ENCODE assay signal across 19 cellular contexts in the genomic region with DNA sequence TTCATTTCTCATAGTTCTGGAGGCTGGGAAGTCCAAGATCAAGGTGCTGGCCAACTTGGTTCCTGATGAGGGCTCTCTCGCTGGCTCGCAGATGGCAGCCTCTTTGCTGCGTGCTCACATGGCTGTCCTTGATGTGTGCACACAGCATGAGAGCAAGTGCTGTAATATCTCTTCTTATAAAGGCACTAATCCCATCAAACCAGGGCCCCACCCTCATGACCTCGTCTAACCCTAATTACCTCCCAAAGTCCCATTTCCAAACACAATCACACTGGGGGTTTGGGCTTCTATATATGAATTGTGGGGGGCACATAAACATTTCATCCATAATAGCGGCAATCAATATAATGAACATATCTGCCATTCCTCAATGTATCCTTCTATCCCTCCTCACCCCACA.
"Had no signal": no experiment of that assay in that cellular context is flagged by ENCODE, and none has a peak within 500 bp of the region (broad histone marks: within the 10 kb centered on the region; RNA-seq: fewer than 3 reads in every experiment).

No MANE protein-coding gene starts in this region.

- H3K4me1 Mint-ChIP-seq: natural killer cell, neural progenitor cell had no signal

- H3K9me3 ChIP-seq: colonic mucosa, pancreas, prostate gland had no signal

- H3K4me1 ChIP-seq: colonic mucosa, heart left ventricle, neural progenitor cell, pancreas, prostate gland, sigmoid colon, tibial artery, upper lobe of left lung, uterus had no signal

- H3K4me3 ChIP-seq: colonic mucosa, heart left ventricle, neural progenitor cell, pancreas, prostate gland, sigmoid colon, skin epidermis, tibial artery, upper lobe of left lung, uterus had no signal

- H3K36me3 Mint-ChIP-seq: natural killer cell, neural progenitor cell had no signal

- H3K4me3 Mint-ChIP-seq: natural killer cell, neural progenitor cell had no signal

- H3K36me3 ChIP-seq: colonic mucosa, heart left ventricle, neural progenitor cell, pancreas, prostate gland, sigmoid colon, tibial artery, upper lobe of left lung, uterus had no signal

- H3K27ac Mint-ChIP-seq: natural killer cell, neural progenitor cell had no signal

- ATAC-seq: esophagus mucosa; heart left ventricle; natural killer cell; pancreas; stimulated activated naive CD8-positive, alpha-beta T cell treated with anti-CD3 and anti-CD28 coated beads, Interleukin-15, Interleukin-2, amounts not matched to agents 100 U/mL and 50 U/mL, for 24 hours had no signal

- DNase-seq: colonic mucosa; effector CD4-positive, alpha-beta T cell; hippocampal formation; kidney glomerular epithelial cell; mammary epithelial cell; natural killer cell; nucleus accumbens; pancreas; sigmoid colon; stimulated activated CD4-positive, alpha-beta T cell treated with anti-CD3 and anti-CD28 coated beads, Interleukin-2, amount 100 ng/mL, for 24 hours; stimulated activated naive CD8-positive, alpha-beta T cell treated with anti-CD3 and anti-CD28 coated beads, Interleukin-15, Interleukin-2, amounts not matched to agents 100 U/mL and 50 U/mL, for 24 hours; tibial artery; uterus had no signal

- H3K27ac ChIP-seq: colonic mucosa, heart left ventricle, neural progenitor cell, pancreas, prostate gland, sigmoid colon, skin epidermis, tibial artery, upper lobe of left lung, uterus had no signal

- H3K27me3 ChIP-seq: colonic mucosa, heart left ventricle, neural progenitor cell, pancreas, sigmoid colon, tibial artery, upper lobe of left lung, uterus had no signal
